20 cellular contexts compared by ENCODE assay signal in the genomic region with DNA sequence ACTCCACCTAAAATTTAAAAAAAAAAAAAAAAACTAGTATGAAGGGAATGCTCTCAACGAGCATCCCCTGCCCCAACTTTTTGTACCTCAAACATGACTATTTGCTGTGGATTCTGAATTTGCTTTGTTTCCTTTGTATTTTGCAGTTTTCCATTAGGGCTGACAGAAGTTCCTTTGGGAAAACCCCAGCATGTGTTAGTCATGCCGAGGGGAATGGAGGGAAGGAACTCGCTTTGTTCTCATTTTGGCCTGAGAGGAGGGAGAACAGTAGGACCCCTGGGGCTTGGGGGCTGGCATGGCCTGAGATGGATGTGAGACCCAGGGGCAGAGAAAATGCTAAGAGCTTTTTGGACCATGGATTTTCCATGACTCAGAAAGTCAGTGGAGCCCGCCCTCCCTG. TPM values are rescaled to one million over a fixed set of nuclear protein-coding genes. Genes with fewer than 3 reads are reported as not detected.
"Had no signal": no experiment of that assay in that cellular context is flagged by ENCODE, and none has a peak within 500 bp of the region (broad histone marks: within the 10 kb centered on the region; RNA-seq: fewer than 3 reads in every experiment).

No MANE protein-coding gene starts in this region.

- DNase-seq: activated CD4-positive, alpha-beta T cell treated with anti-CD3 and anti-CD28 coated beads, Interleukin-2, amount 50 U/mL, for 4 hours; activated CD4-positive, CD25-positive, alpha-beta regulatory T cell treated with anti-CD3 and anti-CD28 coated beads, Interleukin-2, amount 50 U/mL, for 72 hours; activated CD8-positive, alpha-beta memory T cell treated with anti-CD3 and anti-CD28 coated beads, Interleukin-2, amount 10 ng/mL, durations not matched to agents 7 days and 5 days; activated effector memory CD4-positive, alpha-beta T cell treated with Interleukin-2 at 50 U/mL for 16 hours; activated T-cell treated with anti-CD3 and anti-CD28 coated beads, Interleukin-2, amount 50 U/mL, for 24 hours; amygdala; esophagus squamous epithelium; hypothalamus; lower lobe of right lung; mucosa of descending colon; naive thymus-derived CD8-positive, alpha-beta T cell; sigmoid colon; stimulated activated CD4-positive, alpha-beta T cell treated with anti-CD3 and anti-CD28 coated beads, Interleukin-12 subunit alpha, Interleukin-12 subunit beta, amount 100 ng/mL, for 4 hours; stimulated activated CD4-positive, alpha-beta T cell treated with anti-CD3 and anti-CD28 coated beads, Interleukin-2, amount 100 ng/mL, for 48 hours; stimulated activated naive CD4-positive, alpha-beta T cell treated with Interleukin-2 at 50 U/mL for 16 hours; upper lobe of right lung had no signal

- H3K27ac Mint-ChIP-seq: activated CD8-positive, alpha-beta memory T cell treated with anti-CD3 and anti-CD28 coated beads, Interleukin-2, amount 10 ng/mL, durations not matched to agents 7 days and 5 days; activated naive CD8-positive, alpha-beta T cell; activated T-cell treated with anti-CD3 and anti-CD28 coated beads, Interleukin-2, amount 50 U/mL, for 24 hours; naive thymus-derived CD8-positive, alpha-beta T cell had no signal

- H3K4me3 Mint-ChIP-seq: activated CD8-positive, alpha-beta memory T cell treated with anti-CD3 and anti-CD28 coated beads, Interleukin-2, amount 10 ng/mL, durations not matched to agents 7 days and 5 days; activated naive CD8-positive, alpha-beta T cell; activated T-cell treated with anti-CD3 and anti-CD28 coated beads, Interleukin-2, amount 50 U/mL, for 24 hours; naive thymus-derived CD8-positive, alpha-beta T cell had no signal

- H3K27ac ChIP-seq: lower lobe of right lung, sigmoid colon, upper lobe of right lung had no signal

- H3K4me3 ChIP-seq: breast epithelium, esophagus squamous epithelium, lower lobe of right lung, mucosa of descending colon, sigmoid colon, upper lobe of right lung had no signal

- H3K27me3 ChIP-seq: breast epithelium, sigmoid colon, upper lobe of right lung had no signal

- H3K36me3 Mint-ChIP-seq: activated CD8-positive, alpha-beta memory T cell treated with anti-CD3 and anti-CD28 coated beads, Interleukin-2, amount 10 ng/mL, durations not matched to agents 7 days and 5 days had no signal

- H3K9me3 Mint-ChIP-seq: activated T-cell treated with anti-CD3 and anti-CD28 coated beads, Interleukin-2, amount 50 U/mL, for 24 hours had no signal

- H3K36me3 ChIP-seq: breast epithelium, esophagus squamous epithelium, lower lobe of right lung, sigmoid colon, upper lobe of right lung had no signal

- H3K9me3 ChIP-seq: breast epithelium, esophagus squamous epithelium, lower lobe of right lung, mucosa of descending colon, upper lobe of right lung had no signal

- FAIRE-seq: endometrium had no signal

RNA-seq across cellular contexts. Expression of a gene that starts 20.5 kb away (rescaled TPM):
- total RNA-seq: activated CD8-positive, alpha-beta memory T cell treated with anti-CD3 and anti-CD28 coated beads, Interleukin-2, amount 10 ng/mL, durations not matched to agents 7 days and 5 days; lower lobe of right lung; mucosa of descending colon; naive thymus-derived CD8-positive, alpha-beta T cell; pulmonary artery endothelial cell; sigmoid colon; upper lobe of right lung had no signal

RNA-seq across cellular contexts. Expression of a gene that starts 23.3 kb away (rescaled TPM):
- total RNA-seq: activated CD8-positive, alpha-beta memory T cell treated with anti-CD3 and anti-CD28 coated beads, Interleukin-2, amount 10 ng/mL, durations not matched to agents 7 days and 5 days; naive thymus-derived CD8-positive, alpha-beta T cell had no signal

RNA-seq across cellular contexts. Expression of a gene that starts 32.7 kb away (rescaled TPM):
- total RNA-seq: activated CD8-positive, alpha-beta memory T cell treated with anti-CD3 and anti-CD28 coated beads, Interleukin-2, amount 10 ng/mL, durations not matched to agents 7 days and 5 days; naive thymus-derived CD8-positive, alpha-beta T cell; sigmoid colon had no signal

RNA-seq across cellular contexts. Expression of a gene that starts 35.3 kb away (rescaled TPM):
- total RNA-seq: activated CD8-positive, alpha-beta memory T cell treated with anti-CD3 and anti-CD28 coated beads, Interleukin-2, amount 10 ng/mL, durations not matched to agents 7 days and 5 days; lower lobe of right lung; naive thymus-derived CD8-positive, alpha-beta T cell; sigmoid colon; upper lobe of right lung had no signal

RNA-seq across cellular contexts. Expression of a gene that starts 46.0 kb away (rescaled TPM):
- total RNA-seq: activated CD8-positive, alpha-beta memory T cell treated with anti-CD3 and anti-CD28 coated beads, Interleukin-2, amount 10 ng/mL, durations not matched to agents 7 days and 5 days; naive thymus-derived CD8-positive, alpha-beta T cell; pulmonary artery endothelial cell had no signal
